1 cellular context compared by ENCODE assay signal in genomic region chrX:153792368-153792767, GRCh38.
TF ChIP-seq lines count a peak whose summit lies in the region.

No MANE protein-coding gene starts in this region.

TF ChIP-seq in SK-N-SH treated with all-trans-retinoic acid at 6 μM for 48 hours, 23 proteins besides CTCF, POLR2A, EP300 and RAD21 (continued from another document):
- no peak for TF ChIP-seq TSHZ2 (CRISPR knock-in tag; IDR thresholded peaks at IDR 0.05)
- TF ChIP-seq TOX (CRISPR knock-in tag; IDR thresholded peaks at IDR 0.05; ENCODE audit: borderline replicate concordance): no peak
- TF ChIP-seq PPARA (CRISPR knock-in tag; IDR thresholded peaks at IDR 0.05; ENCODE audit: borderline replicate concordance): no peak
- TF ChIP-seq ZFP3 (CRISPR knock-in tag; IDR thresholded peaks at IDR 0.05): no peak
- no peak for TF ChIP-seq GLIS3 (CRISPR knock-in tag; IDR thresholded peaks at IDR 0.05)
- TF ChIP-seq ZNF565 (CRISPR knock-in tag; conservative IDR thresholded peaks at IDR 0.05; ENCODE audit: low read depth): no peak
- TF ChIP-seq RARB (CRISPR knock-in tag; IDR thresholded peaks at IDR 0.05): no peak
- TF ChIP-seq ZC3H10 (CRISPR knock-in tag; IDR thresholded peaks at IDR 0.05): no peak
- no peak for TF ChIP-seq BACH2 (CRISPR knock-in tag; IDR thresholded peaks at IDR 0.05; ENCODE audit: borderline replicate concordance)
- TF ChIP-seq ZNF70 (CRISPR knock-in tag; IDR thresholded peaks at IDR 0.05): no peak
- TF ChIP-seq ARNTL (CRISPR knock-in tag; IDR thresholded peaks at IDR 0.05; ENCODE audit: borderline replicate concordance, low read depth): no peak
- TF ChIP-seq PATZ1 (CRISPR knock-in tag; IDR thresholded peaks at IDR 0.05; ENCODE audit: borderline replicate concordance): no peak
- no peak for TF ChIP-seq ZFP30 (CRISPR knock-in tag; IDR thresholded peaks at IDR 0.05)
